9 cellular contexts compared by ENCODE assay signal in the genomic region with DNA sequence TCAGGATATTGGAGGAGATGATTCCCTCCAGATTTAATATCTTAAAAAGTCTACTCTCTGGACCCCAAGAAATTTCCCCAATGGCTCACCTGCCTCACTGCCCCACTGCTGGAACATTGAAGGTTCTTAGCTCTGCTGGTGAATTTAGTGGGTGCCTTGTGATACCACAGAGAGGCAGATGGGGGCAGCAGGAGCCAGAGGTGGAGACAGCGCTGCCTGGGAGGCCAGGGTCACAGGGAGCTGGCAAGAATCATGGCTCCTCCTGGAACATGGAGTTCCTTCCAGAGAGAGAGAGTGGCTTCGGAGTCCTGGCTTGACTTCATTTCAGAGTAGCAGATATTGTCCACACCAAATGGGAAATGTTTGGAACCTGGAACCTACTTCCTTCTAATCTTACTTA.
A peak's percentile ranks its signal among the peaks of the same experiment; 100 is the strongest.
DNase-seq lines count a peak whose midpoint lies in the region; ATAC-seq and TF ChIP-seq lines count a peak whose summit lies in the region.
"Had no signal": no experiment of that assay in that cellular context is flagged by ENCODE, and none has a peak within 500 bp of the region (broad histone marks: within the 10 kb centered on the region; RNA-seq: fewer than 3 reads in every experiment).

No MANE protein-coding gene starts in this region.

- peak; percentile 75 for ATAC-seq in HG03025 (IDR thresholded peaks at IDR 0.05; ENCODE audit: low FRiP score, unreplicated experiment)
- no peak for ATAC-seq in lung (ENCODE audit: insufficient read depth, low FRiP score)
- ATAC-seq in HG03457 (IDR thresholded peaks at IDR 0.05; ENCODE audit: unreplicated experiment), result no peak

- H3K36me3 Mint-ChIP-seq in brain, result no peaks in the 10 kb centered on the region
- H3K36me3 Mint-ChIP-seq in type B pancreatic cell, result no peaks in the 10 kb centered on the region
- H3K36me3 Mint-ChIP-seq: IgD-negative memory B cell had no signal

- no peak overlapping the region for H3K4me3 Mint-ChIP-seq in brain
- no peak overlapping the region for H3K4me3 Mint-ChIP-seq in type B pancreatic cell
- H3K4me3 Mint-ChIP-seq: IgD-negative memory B cell had no signal

- H3K4me1 Mint-ChIP-seq in brain (peaks cover 32% of the 10 kb centered on the region), type B pancreatic cell (ENCODE audit: unreplicated experiment) (peaks cover 7% of the 10 kb centered on the region)

- H3K9me3 Mint-ChIP-seq in brain (peaks cover 0 to 12% (median 0%) of the 10 kb centered on the region in 5 experiments), type B pancreatic cell (no peaks in the 10 kb centered on the region)
- H3K9me3 Mint-ChIP-seq: IgD-negative memory B cell had no signal

- H3K27ac ChIP-seq in lung (ENCODE audit: low read depth in 1 of 2, low read length in 1 of 2), result no peak overlapping the region

- no peaks in the 10 kb centered on the region for H3K9me3 ChIP-seq in lung (ENCODE audit: control insufficient read depth in 2 of 2, insufficient read depth in 1 of 2, low read length in 1 of 2)

- H3K4me1 ChIP-seq in lung (ENCODE audit: control insufficient read depth in 2 of 2, insufficient read depth in 2 of 2, low read length in 2 of 2), result peaks cover 0 to 1% of the 10 kb centered on the region in 2 donors

- H3K27me3 Mint-ChIP-seq in brain (peaks cover 9% of the 10 kb centered on the region), type B pancreatic cell (no peaks in the 10 kb centered on the region)
- H3K27me3 Mint-ChIP-seq: IgD-negative memory B cell had no signal

- H3K27ac Mint-ChIP-seq in brain (peak overlapping the region in 1 of 5 experiments; percentile 61), type B pancreatic cell (no peak overlapping the region)
- H3K27ac Mint-ChIP-seq: IgD-negative memory B cell had no signal

- 51 to 68% methylated on average over 2 of the region's 2 CpGs for WGBS in lung, 2 donors

- H3K27me3 ChIP-seq in lung (ENCODE audit: control insufficient read depth, insufficient read depth), result no peaks in the 10 kb centered on the region

- H3K4me3 ChIP-seq in AG10803 (ENCODE audit: low read length), result no peak overlapping the region
- H3K4me3 ChIP-seq in lung, result no peak overlapping the region

- H3K36me3 ChIP-seq in lung (ENCODE audit: control insufficient read depth in 2 of 2, insufficient read depth in 2 of 2, low read length in 2 of 2), result no peaks in the 10 kb centered on the region

- TF ChIP-seq CTCF in AG10803 (conservative IDR thresholded peaks at IDR 0.05; ENCODE audit: low read length), result peak; percentile 63
- TF ChIP-seq CTCF in GM13976 (IDR thresholded peaks at IDR 0.05; ENCODE audit: borderline replicate concordance, control extremely low read depth, extremely low read depth, insufficient read depth, missing control alignments), result peak; percentile 54
- peak; percentile 15 to 59 for TF ChIP-seq CTCF in brain (conservative IDR thresholded peaks at IDR 0.05)
- peak; percentile 5 for TF ChIP-seq CTCF in lung (IDR thresholded peaks at IDR 0.05; ENCODE audit: control extremely low read depth, extremely low read depth)
- peak; percentile 64 for TF ChIP-seq CTCF in type B pancreatic cell (conservative IDR thresholded peaks at IDR 0.05)

- DNase-seq in AG10803 (ENCODE audit: low read depth) (peak; percentile 31), GM13976 (ENCODE audit: low spot score) (peak; percentile 34), SK-MEL-5 (ENCODE audit: low read depth, low spot score) (peak; percentile 75), lung (ENCODE audit: low spot score) (no peak), type B pancreatic cell (ENCODE audit: extremely low spot score, unreplicated experiment) (no peak)

- in situ Hi-C loops in GM13976 (cut with MboI; ENCODE audit: low sequenced_read_pairs, unreplicated experiment), result loop anchor here (25.0 kb wide), 1 partner anchor 549 kb away; no protein-coding TSS in a partner anchor
- in situ Hi-C loops in SK-MEL-5 (cut with HindIII; ENCODE audit: low pct_unique_long_range_greater_than_20kb, low sequenced_read_pairs), result no loop called here

Comparison
In these comparisons a context has a peak if more than half of its experiments do, and no peak if none do; other contexts are left out.
1. DNase-seq: peak in AG10803 (single experiment), GM13976 (single experiment) and SK-MEL-5 (single experiment); none in lung (single experiment) and type B pancreatic cell (single experiment).
2. CTCF ChIP-seq: peak in every context shown above with its lines; median percentile 64 in type B pancreatic cell; 63 in AG10803; 54 in GM13976; 37 in brain; 5 in lung.